ENCODE assay signal across 8 cellular contexts in the genomic region with DNA sequence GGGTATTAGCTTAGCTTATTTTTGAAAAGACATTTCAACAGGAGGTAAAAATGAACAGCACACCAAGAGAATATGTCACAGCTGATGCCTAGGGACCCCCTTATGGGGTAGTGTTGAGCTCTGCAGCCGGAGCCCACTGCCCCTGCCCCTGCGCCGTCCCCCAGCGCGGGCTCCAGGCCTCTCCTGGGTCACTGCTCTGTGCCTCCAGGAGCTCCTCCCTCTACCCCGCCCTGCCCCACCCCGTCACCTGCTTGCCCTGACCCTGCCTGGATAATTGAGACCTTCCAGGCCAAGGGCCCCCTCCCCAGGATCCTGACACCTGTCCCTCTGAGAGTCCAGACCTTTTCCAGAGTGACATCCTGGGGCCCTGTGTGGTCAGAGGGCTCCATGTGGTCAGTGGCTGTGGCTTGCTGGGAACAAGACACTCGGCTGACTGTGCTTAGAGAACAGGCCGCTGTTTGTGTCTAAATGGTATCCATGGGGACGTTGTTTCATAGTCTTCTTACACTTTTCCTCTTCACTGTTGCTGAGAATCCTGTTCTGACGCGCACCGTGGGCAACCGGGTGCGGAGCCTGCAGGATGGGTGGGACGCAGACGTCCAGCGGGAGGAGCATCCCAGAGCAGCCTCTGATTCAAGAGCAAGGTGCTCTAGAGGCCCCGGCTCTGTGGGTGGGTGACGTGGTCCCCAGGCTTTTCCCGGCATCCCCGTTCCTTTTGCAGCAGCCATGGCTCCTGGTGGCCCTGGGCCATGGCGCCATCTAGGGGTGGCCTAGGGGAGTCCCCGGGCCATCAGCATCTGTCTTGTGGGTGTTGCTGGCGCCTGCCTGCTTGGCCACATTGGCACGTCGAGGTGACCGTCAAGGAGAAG. TPM values are rescaled to one million over a fixed set of nuclear protein-coding genes. Genes with fewer than 3 reads are reported as not detected.
DNase-seq lines count a peak whose midpoint lies in the region; ATAC-seq, FAIRE-seq and TF ChIP-seq lines count a peak whose summit lies in the region.

No MANE protein-coding gene starts in this region.

- H3K79me2 ChIP-seq in GM12878 (ENCODE audit: control insufficient read depth, insufficient read depth, low read length): no peaks in the 10 kb centered on the region

- TF ChIP-seq EP300 in GM12878 (IDR thresholded peaks at IDR 0.05; ENCODE audit: borderline replicate concordance in 1 of 2, control insufficient read depth in 1 of 2, low read depth in 2 of 2, low read length in 2 of 2): no peak

- TF ChIP-seq POLR2A in GM12878 (IDR thresholded peaks at IDR 0.05; ENCODE audit: low read depth, low read length): no peak

- H3K9me3 ChIP-seq in GM12878 (replicated peaks; ENCODE audit: control insufficient read depth, insufficient read depth, low read length): peaks cover 3% of the 10 kb centered on the region; the same call in 1 of the 3 replicates

- FAIRE-seq in GM12878 (lab: Jason Lieb, UNC): no peak

- ATAC-seq in SK-N-SH treated with all-trans-retinoic acid at 6 μM for 48 hours (peak; percentile 60; the same call in 2 of the 3 replicates), GM12878 (peak; percentile 61), GM21381 (IDR thresholded peaks at IDR 0.05; ENCODE audit: unreplicated experiment) (no peak), GM18861 (IDR thresholded peaks at IDR 0.05; ENCODE audit: unreplicated experiment) (no peak)

- H3K4me3 ChIP-seq in GM12878 (no peak overlapping the region), kidney epithelial cell (ENCODE audit: low read depth, low read length) (no peak overlapping the region)

- POLR2A ChIA-PET in GM12878 (lab: Charles Lee): interaction anchor here (1.0 kb wide), 1 partner anchor 26 kb away, joined by 4 read pairs; a partner anchor contains a TSS

- CTCF ChIA-PET in GM12878 (lab: Yijun Ruan, JAX): interaction anchor here (1.1 to 2.0 kb wide), 4 partner anchors 10 to 40 kb away, joined by 3 to 4 read pairs (median 4); no protein-coding TSS in a partner anchor

- H2AFZ ChIP-seq in GM12878 (ENCODE audit: control insufficient read depth, low read depth, low read length): no peak overlapping the region

- 58% methylated on average over 28 of the region's 28 CpGs for WGBS in GM12878 (ENCODE audit: insufficient coverage, insufficient replicate concordance, low lambda C conversion rate, missing lambda C conversion rate)

- SMC1A ChIA-PET in GM12878 (lab: Charles Lee; ENCODE audit: uncharacterized antibody, unreplicated experiment): no interaction called here

- no TSS peak for BruUV-seq in GM12878 (replicated peaks; lab: Mats Ljungman, UMichigan)

- DNase-seq in GM10266 (ENCODE audit: extremely low spot score) (no peak), GM12878 (ENCODE audit: low read depth, low spot score) (no peak), kidney epithelial cell (ENCODE audit: low read depth) (no peak), NCI-H2081 treated with DMSO at 0.1 percent for 48 hours (lab: John Stamatoyannopoulos, UW) (no peak)
- peak; percentile 61 to 66 for DNase-seq in stimulated activated CD4-positive, alpha-beta T cell treated with anti-CD3 and anti-CD28 coated beads, Interleukin-4, amount 100 ng/mL, for 48 hours (ENCODE audit: low read depth in 2 of 2)

- H3K9ac ChIP-seq in GM12878 (ENCODE audit: control insufficient read depth, insufficient read depth, low read length): no peak overlapping the region

- TF ChIP-seq CTCF in GM10266 (IDR thresholded peaks at IDR 0.05; ENCODE audit: control insufficient read depth, insufficient read depth, low read depth, missing control alignments): peak; percentile 32
- TF ChIP-seq CTCF in GM12878 (IDR thresholded peaks at IDR 0.05 in 2 of 3, conservative IDR thresholded peaks at IDR 0.05 in 1 of 3; ENCODE audit: control insufficient read depth in 2 of 3, extremely low read depth in 1 of 3, insufficient read depth in 1 of 3, low read depth in 3 of 3, low read length in 3 of 3): peak; percentile 42 to 55 (median 43); a peak in 3 of 6 replicates
- TF ChIP-seq CTCF in kidney epithelial cell (IDR thresholded peaks at IDR 0.05; ENCODE audit: insufficient read depth, low read length, poor library complexity, severe bottlenecking): peak; percentile 71

- RAD21 ChIA-PET in GM12878 (lab: Charles Lee; ENCODE audit: unreplicated experiment): no interaction called here

- no peak overlapping the region for H3K27ac ChIP-seq in GM12878 (ENCODE audit: control insufficient read depth, insufficient read depth)

- intact Hi-C loops in GM12878 (cut with micrococcal nuclease; ENCODE audit: unreplicated experiment): no loop called here

- H4K20me1 ChIP-seq in GM12878 (ENCODE audit: control insufficient read depth, insufficient read depth): no peaks in the 10 kb centered on the region

- TF ChIP-seq RAD21 in GM12878 (IDR thresholded peaks at IDR 0.05; ENCODE audit: insufficient read depth, low read depth, low read length): peak; percentile 47

- no peaks in the 10 kb centered on the region for H3K4me1 ChIP-seq in GM12878 (ENCODE audit: control insufficient read depth, insufficient read depth, low read length)

- H3K27me3 ChIP-seq in GM12878 (replicated peaks in 1 of 2; ENCODE audit: control insufficient read depth in 2 of 2, insufficient read depth in 2 of 2, low read length in 1 of 2) (no peaks in the 10 kb centered on the region), kidney epithelial cell (ENCODE audit: control insufficient read depth, insufficient read depth, low read length) (no peaks in the 10 kb centered on the region)

- H3K4me2 ChIP-seq in GM12878 (ENCODE audit: control insufficient read depth, insufficient read depth): no peak overlapping the region

- no peaks in the 10 kb centered on the region for H3K36me3 ChIP-seq in GM12878 (ENCODE audit: control insufficient read depth in 2 of 2, insufficient read depth in 2 of 2, low read length in 1 of 2)
- no peaks in the 10 kb centered on the region for H3K36me3 ChIP-seq in kidney epithelial cell (ENCODE audit: control insufficient read depth, insufficient read depth, low read length)

- in situ Hi-C loops in GM12878 (cut with MboI): no loop called here

RNA-seq across cellular contexts. Expression of a gene that starts 20.0 kb away (rescaled TPM):
- 0.71 and 1.3 TPM in 2 replicates for total RNA-seq in GM12878 (2013; cell fraction: nucleolus; rRNA removed)
- 0.06 and 0.11 TPM in 2 replicates for total RNA-seq in GM12878 (2014; rRNA removed)
- total RNA-seq in GM12878 (2014; rRNA removed; fragmentation: Illumina TruSeq; extraction: Trizol): 0.04 TPM in 1 of 2 replicates, not detected in the other
- total RNA-seq in GM12878 (2021): 0.27 and 0.41 TPM in 2 replicates
- not detected for polyA plus RNA-seq in GM12878 (2011; ENCODE audit: low read depth)
- 0.01 and 0.03 TPM in 2 replicates for polyA plus RNA-seq in GM12878 (2011; rRNA removed)
- polyA plus RNA-seq in GM12878 (2011; cell fraction: cytosol; rRNA removed): 0.04 and 0.08 TPM in 2 replicates
- 0.81 and 1.0 TPM in 2 replicates for polyA plus RNA-seq in GM12878 (2011; cell fraction: nucleus; rRNA removed)
- polyA plus RNA-seq in GM12878 (2012): 0.12 and 0.18 TPM in 2 replicates
- 0.01 TPM in 1 of 2 replicates, not detected in the other for polyA plus RNA-seq in GM12878 (2014; fragmentation: Illumina TruSeq; extraction: Trizol)
- not detected for polyA plus RNA-seq in GM12878 (2014; fragmentation: Nextera tagmentation; extraction: Ambion mirVana)
- 0.15 and 0.62 TPM in 2 replicates for polyA plus RNA-seq in GM12878 (2014; rRNA removed)
- under 1 TPM; 0.05 to 0.19 TPM for polyA plus RNA-seq in GM12878 (2016; fragmentation: Nextera tagmentation; extraction: Ambion mirVana)
- 0.05 and 0.07 TPM in 2 replicates for polyA minus RNA-seq in GM12878 (2011; rRNA and poly(A)+ RNA removed)
- polyA minus RNA-seq in GM12878 (2011; cell fraction: cytosol; rRNA and poly(A)+ RNA removed): not detected in 2 replicates
- polyA minus RNA-seq in GM12878 (2011; cell fraction: nucleus; rRNA and poly(A)+ RNA removed): 0.36 and 0.86 TPM in 2 replicates
- 0.08 TPM in 1 of 2 replicates, not detected in the other for total RNA-seq in kidney epithelial cell

RNA-seq across cellular contexts. Expression of a gene that starts 20.9 kb away (rescaled TPM):
- 9.6 and 12.5 TPM in 2 replicates for total RNA-seq in GM12878 (2013; cell fraction: nucleolus; rRNA removed)
- total RNA-seq in GM12878 (2014; rRNA removed) (10.2 and 10.6 TPM in 2 replicates), GM12878 (2014; rRNA removed; fragmentation: Illumina TruSeq; extraction: Trizol) (1.8 and 3.3 TPM in 2 replicates), GM12878 (2021) (10.0 and 11.8 TPM in 2 replicates), kidney epithelial cell (16.5 and 26.9 TPM in 2 replicates)
- polyA plus RNA-seq in GM12878 (2011; ENCODE audit: low read depth): 2.0 TPM
- polyA plus RNA-seq in GM12878 (2011; rRNA removed) (2.1 and 3.9 TPM in 2 replicates), GM12878 (2014; fragmentation: Illumina TruSeq; extraction: Trizol) (2.0 TPM in 1 of 2 replicates, not detected in the other), GM12878 (2014; fragmentation: Nextera tagmentation; extraction: Ambion mirVana) (under 1 TPM; 0.06 to 0.35 TPM), GM12878 (2014; rRNA removed) (12.8 and 14.3 TPM in 2 replicates), GM12878 (2016; fragmentation: Nextera tagmentation; extraction: Ambion mirVana) (1 to 10 TPM; 5.2 to 6.9 TPM)
- polyA plus RNA-seq in GM12878 (2011; cell fraction: cytosol; rRNA removed): 7.3 and 10.2 TPM in 2 replicates
- polyA plus RNA-seq in GM12878 (2011; cell fraction: nucleus; rRNA removed): 12.8 and 17.3 TPM in 2 replicates
- 6.6 and 7.5 TPM in 2 replicates for polyA plus RNA-seq in GM12878 (2012)
- 2.6 and 6.1 TPM in 2 replicates for polyA minus RNA-seq in GM12878 (2011; rRNA and poly(A)+ RNA removed)
- 5.7 and 7.1 TPM in 2 replicates for polyA minus RNA-seq in GM12878 (2011; cell fraction: cytosol; rRNA and poly(A)+ RNA removed)
- 2.7 TPM in 2 replicates for polyA minus RNA-seq in GM12878 (2011; cell fraction: nucleus; rRNA and poly(A)+ RNA removed)

RNA-seq across cellular contexts. Expression of a gene that starts 25.4 kb away (rescaled TPM):
- total RNA-seq in GM12878 (2013; cell fraction: nucleolus; rRNA removed): 36.1 and 45.7 TPM in 2 replicates
- total RNA-seq in GM12878 (2014; rRNA removed) (107 and 116 TPM in 2 replicates), GM12878 (2014; rRNA removed; fragmentation: Illumina TruSeq; extraction: Trizol) (31.9 and 36.2 TPM in 2 replicates), GM12878 (2021) (94.0 and 97.0 TPM in 2 replicates), kidney epithelial cell (170 and 203 TPM in 2 replicates)
- polyA plus RNA-seq in GM12878 (2011; ENCODE audit: low read depth): 18.2 TPM
- polyA plus RNA-seq in GM12878 (2011; rRNA removed) (33.7 and 61.6 TPM in 2 replicates), GM12878 (2014; fragmentation: Illumina TruSeq; extraction: Trizol) (14.0 and 25.0 TPM in 2 replicates), GM12878 (2014; fragmentation: Nextera tagmentation; extraction: Ambion mirVana) (10 to 100 TPM in 1 of 2 experiments, 1 to 10 TPM in 1; 5.4 to 12.0 TPM), GM12878 (2014; rRNA removed) (163 and 172 TPM in 2 replicates), GM12878 (2016; fragmentation: Nextera tagmentation; extraction: Ambion mirVana) (100 to 1,000 TPM; 140 to 155 TPM)
- polyA plus RNA-seq in GM12878 (2011; cell fraction: cytosol; rRNA removed): 85.5 and 144 TPM in 2 replicates
- 134 and 142 TPM in 2 replicates for polyA plus RNA-seq in GM12878 (2011; cell fraction: nucleus; rRNA removed)
- 70.4 and 79.4 TPM in 2 replicates for polyA plus RNA-seq in GM12878 (2012)
- 9.9 and 31.1 TPM in 2 replicates for polyA minus RNA-seq in GM12878 (2011; rRNA and poly(A)+ RNA removed)
- polyA minus RNA-seq in GM12878 (2011; cell fraction: cytosol; rRNA and poly(A)+ RNA removed): 32.5 and 41.2 TPM in 2 replicates
- polyA minus RNA-seq in GM12878 (2011; cell fraction: nucleus; rRNA and poly(A)+ RNA removed): 34.7 and 43.1 TPM in 2 replicates

RNA-seq across cellular contexts. Expression of a gene that starts 30.9 kb away (rescaled TPM):
- 42.8 and 49.5 TPM in 2 replicates for total RNA-seq in GM12878 (2013; cell fraction: nucleolus; rRNA removed)
- 77.5 and 93.1 TPM in 2 replicates for total RNA-seq in GM12878 (2014; rRNA removed)
- 16.9 and 21.3 TPM in 2 replicates for total RNA-seq in GM12878 (2014; rRNA removed; fragmentation: Illumina TruSeq; extraction: Trizol)
- 83.0 and 92.2 TPM in 2 replicates for total RNA-seq in GM12878 (2021)
- polyA plus RNA-seq in GM12878 (2011; ENCODE audit: low read depth): 12.3 TPM
- 15.2 and 37.4 TPM in 2 replicates for polyA plus RNA-seq in GM12878 (2011; rRNA removed)
- 76.4 and 115 TPM in 2 replicates for polyA plus RNA-seq in GM12878 (2011; cell fraction: cytosol; rRNA removed)
- polyA plus RNA-seq in GM12878 (2011; cell fraction: nucleus; rRNA removed): 85.8 and 105 TPM in 2 replicates
- polyA plus RNA-seq in GM12878 (2012): 44.3 and 57.9 TPM in 2 replicates
- polyA plus RNA-seq in GM12878 (2014; fragmentation: Illumina TruSeq; extraction: Trizol): 1.6 and 6.1 TPM in 2 replicates
- 1 to 10 TPM in 1 of 2 experiments, under 1 TPM in 1; 0.19 to 4.3 TPM for polyA plus RNA-seq in GM12878 (2014; fragmentation: Nextera tagmentation; extraction: Ambion mirVana)
- 83.0 and 105 TPM in 2 replicates for polyA plus RNA-seq in GM12878 (2014; rRNA removed)
- polyA plus RNA-seq in GM12878 (2016; fragmentation: Nextera tagmentation; extraction: Ambion mirVana): 10 to 100 TPM; 78.3 to 84.5 TPM
- 8.6 and 27.5 TPM in 2 replicates for polyA minus RNA-seq in GM12878 (2011; rRNA and poly(A)+ RNA removed)
- 18.1 and 21.1 TPM in 2 replicates for polyA minus RNA-seq in GM12878 (2011; cell fraction: cytosol; rRNA and poly(A)+ RNA removed)
- polyA minus RNA-seq in GM12878 (2011; cell fraction: nucleus; rRNA and poly(A)+ RNA removed): 16.1 and 27.6 TPM in 2 replicates
- 41.7 and 59.8 TPM in 2 replicates for total RNA-seq in kidney epithelial cell

RNA-seq across cellular contexts. Expression of a gene that starts 38.4 kb away (rescaled TPM):
- total RNA-seq in GM12878 (2013; cell fraction: nucleolus; rRNA removed): 113 and 123 TPM in 2 replicates
- 20.2 and 25.2 TPM in 2 replicates for total RNA-seq in GM12878 (2014; rRNA removed)
- 6.9 and 7.4 TPM in 2 replicates for total RNA-seq in GM12878 (2014; rRNA removed; fragmentation: Illumina TruSeq; extraction: Trizol)
- total RNA-seq in GM12878 (2021): 55.5 and 65.0 TPM in 2 replicates
- polyA plus RNA-seq in GM12878 (2011; ENCODE audit: low read depth): 6.7 TPM
- polyA plus RNA-seq in GM12878 (2011; rRNA removed): 8.4 and 13.0 TPM in 2 replicates
- polyA plus RNA-seq in GM12878 (2011; cell fraction: cytosol; rRNA removed): 13.5 and 23.7 TPM in 2 replicates
- 303 and 408 TPM in 2 replicates for polyA plus RNA-seq in GM12878 (2011; cell fraction: nucleus; rRNA removed)
- polyA plus RNA-seq in GM12878 (2012): 25.9 and 32.2 TPM in 2 replicates
- polyA plus RNA-seq in GM12878 (2014; fragmentation: Illumina TruSeq; extraction: Trizol): 0.79 and 5.9 TPM in 2 replicates
- polyA plus RNA-seq in GM12878 (2014; fragmentation: Nextera tagmentation; extraction: Ambion mirVana): 1 to 10 TPM; 2.0 to 5.9 TPM
- 56.5 and 67.0 TPM in 2 replicates for polyA plus RNA-seq in GM12878 (2014; rRNA removed)
- polyA plus RNA-seq in GM12878 (2016; fragmentation: Nextera tagmentation; extraction: Ambion mirVana): 10 to 100 TPM; 20.4 to 24.8 TPM
- polyA minus RNA-seq in GM12878 (2011; rRNA and poly(A)+ RNA removed): 8.3 and 17.8 TPM in 2 replicates
- polyA minus RNA-seq in GM12878 (2011; cell fraction: cytosol; rRNA and poly(A)+ RNA removed): 8.8 and 10.2 TPM in 2 replicates
- 45.9 and 75.3 TPM in 2 replicates for polyA minus RNA-seq in GM12878 (2011; cell fraction: nucleus; rRNA and poly(A)+ RNA removed)
- total RNA-seq in kidney epithelial cell: 17.0 and 21.0 TPM in 2 replicates

Comparison
In these comparisons a context has a peak if more than half of its experiments do, and no peak if none do; other contexts are left out.
1. DNase-seq: peak in stimulated activated CD4-positive, alpha-beta T cell treated with anti-CD3 and anti-CD28 coated beads, Interleukin-4, amount 100 ng/mL, for 48 hours (2 of 2); none in GM10266 (single experiment), GM12878 (single experiment), kidney epithelial cell (single experiment) and NCI-H2081 treated with DMSO at 0.1 percent for 48 hours (single experiment).
2. ATAC-seq: peak in SK-N-SH treated with all-trans-retinoic acid at 6 μM for 48 hours (single experiment) and GM12878 (single experiment); none in GM21381 (single experiment) and GM18861 (single experiment).
3. Peak in every context shown above with its lines, with median percentiles within 50 percentile points of each other: CTCF ChIP-seq.